Comparison of ENCODE assay signal across 8 cellular contexts in genomic region chr17:17750881-17751280, GRCh38.
DNase-seq lines count a peak whose midpoint lies in the region; ATAC-seq, FAIRE-seq and TF ChIP-seq lines count a peak whose summit lies in the region.

No MANE protein-coding gene starts in this region.

- peaks cover 3 to 91% (median 50%) of the 10 kb centered on the region in 12 donors for H3K4me1 ChIP-seq in heart left ventricle
- H3K4me1 ChIP-seq in H1 (replicated peaks in 1 of 4; ENCODE audit: control insufficient read depth in 3 of 4, insufficient read depth in 4 of 4, low read length in 3 of 4) = peaks cover 5 to 34% (median 21%) of the 10 kb centered on the region in 4 experiments

- CTCF ChIA-PET in H1 (lab: Charles Lee; ENCODE audit: partially characterized antibody) = interaction anchor here (0.5 to 1.1 kb wide), 3 partner anchors 9 to 114 kb away, joined by 3 to 5 read pairs (median 3); no protein-coding TSS in a partner anchor

- WGBS in heart left ventricle, 4 donors = 45 to 54% (median 51%) methylated on average over 8 of the region's 8 CpGs
- WGBS in H1 (ENCODE audit: extremely low coverage in 1 of 2, insufficient coverage in 1 of 2, insufficient read length in 1 of 2, insufficient replicate concordance in 2 of 2, low coverage in 1 of 2, low lambda C conversion rate in 2 of 2, missing lambda C conversion rate in 1 of 2), 2 experiments = 79% methylated on average over 7 of the region's 8 CpGs; no CpG with 5 or more reads in 1 of the 2 experiments

- TF ChIP-seq CTCF in heart left ventricle (IDR thresholded peaks at IDR 0.05) (no peak), H1 (IDR thresholded peaks at IDR 0.05; ENCODE audit: control extremely low read depth in 1 of 3, insufficient read depth in 1 of 3, low read depth in 1 of 3, low read length in 3 of 3) (no peak)

- H3K27ac Mint-ChIP-seq in stimulated activated naive B cell treated with anti-CD40 and anti-IgM and Interleukin-4, amounts not matched to agents 10 μg/mL and 1 μg/mL and 100 μg/mL, for 72 hours = peak overlapping the region; percentile 99

- H2BK12ac ChIP-seq in H1 (ENCODE audit: low read depth, low read length) = peak overlapping the region; percentile 86; the same call in 1 of the 2 replicates

- peak overlapping the region; percentile 25; the same call in 1 of the 2 replicates for H3K18ac ChIP-seq in H1 (ENCODE audit: extremely low read depth, low read length)

- H3K9me3 Mint-ChIP-seq in stimulated activated naive B cell treated with anti-CD40 and anti-IgM and Interleukin-4, amounts not matched to agents 10 μg/mL and 1 μg/mL and 100 μg/mL, for 72 hours = peaks cover 0 to 2% of the 10 kb centered on the region in 2 donors

- H3K9me3 ChIP-seq in heart left ventricle = no peaks in the 10 kb centered on the region
- no peaks in the 10 kb centered on the region for H3K9me3 ChIP-seq in H1 (ENCODE audit: insufficient read depth in 2 of 2, low read depth in 1 of 2, low read length in 1 of 2)

- ATAC-seq in heart left ventricle (no peak), Right ventricle myocardium superior (ENCODE audit: poor library complexity) (no peak), GM18519 (IDR thresholded peaks at IDR 0.05; ENCODE audit: low FRiP score, unreplicated experiment) (no peak)
- peak; percentile 30 to 32 for ATAC-seq in stimulated activated naive B cell treated with anti-CD40 and anti-IgM and Interleukin-4, amounts not matched to agents 10 μg/mL and 1 μg/mL and 100 μg/mL, for 72 hours (replicated peaks)

- no peak overlapping the region for H2BK120ac ChIP-seq in H1 (replicated peaks; ENCODE audit: low read depth, low read length)

- no peak for TF ChIP-seq EP300 in H1 (IDR thresholded peaks at IDR 0.05; ENCODE audit: borderline replicate concordance in 1 of 2, low read depth in 2 of 2, low read length in 2 of 2)

- H4K91ac ChIP-seq in H1 (replicated peaks; ENCODE audit: insufficient read length, low read length) = no peak overlapping the region

- in situ Hi-C loops in G401 (cut with HindIII; ENCODE audit: low sequenced_read_pairs) = no loop called here

- H2BK15ac ChIP-seq in H1 (ENCODE audit: low read length) = peak overlapping the region; percentile 84; the same call in 1 of the 2 replicates

- H3K36me3 ChIP-seq in heart left ventricle (no peaks in the 10 kb centered on the region), H1 (ENCODE audit: control insufficient read depth in 2 of 4, insufficient read depth in 4 of 4, low read length in 3 of 4) (no peaks in the 10 kb centered on the region)

- H2BK5ac ChIP-seq in H1 (ENCODE audit: low read depth, low read length) = peak overlapping the region; percentile 58; the same call in 1 of the 2 replicates

- no peaks in the 10 kb centered on the region for H4K20me1 ChIP-seq in H1 (replicated peaks in 1 of 2; ENCODE audit: control insufficient read depth in 1 of 2, insufficient read depth in 2 of 2, low read length in 2 of 2)

- H4K8ac ChIP-seq in H1 (ENCODE audit: extremely low read depth, insufficient read depth, low read length) = no peak overlapping the region

- no peak for FAIRE-seq in H1 (lab: Jason Lieb, UNC)

- no peaks in the 10 kb centered on the region for H3K27me3 Mint-ChIP-seq in stimulated activated naive B cell treated with anti-CD40 and anti-IgM and Interleukin-4, amounts not matched to agents 10 μg/mL and 1 μg/mL and 100 μg/mL, for 72 hours

- peak overlapping the region; percentile 85 to 90 for H3K4me3 Mint-ChIP-seq in stimulated activated naive B cell treated with anti-CD40 and anti-IgM and Interleukin-4, amounts not matched to agents 10 μg/mL and 1 μg/mL and 100 μg/mL, for 72 hours

- H3K27me3 ChIP-seq in heart left ventricle (no peaks in the 10 kb centered on the region), H1 (replicated peaks in 1 of 4; ENCODE audit: control insufficient read depth in 3 of 4, extremely low read depth in 1 of 4, insufficient read depth in 3 of 4, low read length in 3 of 4) (no peaks in the 10 kb centered on the region)

- POLR2A ChIA-PET in H1 (lab: Charles Lee; ENCODE audit: partially characterized antibody) = interaction anchor here (0.6 kb wide), 1 partner anchor 153 kb away, joined by 3 read pairs; no protein-coding TSS in a partner anchor

- no peaks in the 10 kb centered on the region for H3K23me2 ChIP-seq in H1 (ENCODE audit: low read depth, low read length)

- H3K27ac ChIP-seq in heart left ventricle (peak overlapping the region in 11 of 12 donors; percentile 47 to 93 (median 83)), H1 (ENCODE audit: low read depth, low read length) (no peak overlapping the region)

- H2AK5ac ChIP-seq in H1 (ENCODE audit: low read depth, low read length) = 0 out of 2 replicates have a peak overlapping the region, but pooled peaks have one; percentile 77

- no peak overlapping the region for H4K5ac ChIP-seq in H1 (ENCODE audit: insufficient read length, low read depth, low read length)

- H3K9ac ChIP-seq in H1 (replicated peaks in 1 of 4; ENCODE audit: extremely low read depth in 1 of 4, low read depth in 3 of 4, low read length in 3 of 4) = no peak overlapping the region

- H3K79me2 ChIP-seq in H1 (ENCODE audit: control insufficient read depth in 1 of 2, insufficient read depth in 2 of 2, low read length in 2 of 2) = no peaks in the 10 kb centered on the region

- H3K4me3 ChIP-seq in heart left ventricle = peak overlapping the region in 1 of 12 donors; percentile 61
- no peak overlapping the region for H3K4me3 ChIP-seq in H1 (ENCODE audit: extremely low read depth in 1 of 4, insufficient read depth in 2 of 4, low read depth in 3 of 4, low read length in 4 of 4)

- no peak for DNase-seq in heart left ventricle
- DNase-seq in Right ventricle myocardium superior = no peak
- peak; percentile 81 for DNase-seq in SHP77 treated with DMSO at 0.1 percent for 48 hours (lab: John Stamatoyannopoulos, UW)
- DNase-seq in H1 (ENCODE audit: low read depth in 1 of 2, low spot score in 2 of 2) = no peak
- DNase-seq in stimulated activated naive B cell treated with anti-CD40 and anti-IgM and Interleukin-4, amounts not matched to agents 10 μg/mL and 1 μg/mL and 100 μg/mL, for 72 hours = peak; percentile 47
- no peak for DNase-seq in NCI-H1694 (lab: John Stamatoyannopoulos, UW)
- no peak for DNase-seq in G401 (ENCODE audit: low spot score)

- TF ChIP-seq POLR2A in heart left ventricle (IDR thresholded peaks at IDR 0.05) = no peak
- no peak for TF ChIP-seq POLR2A in H1 (IDR thresholded peaks at IDR 0.05; ENCODE audit: control extremely low read depth in 1 of 2, low read depth in 2 of 2, low read length in 2 of 2)

- peaks cover 59 to 84% of the 10 kb centered on the region in 2 donors for H3K4me1 Mint-ChIP-seq in stimulated activated naive B cell treated with anti-CD40 and anti-IgM and Interleukin-4, amounts not matched to agents 10 μg/mL and 1 μg/mL and 100 μg/mL, for 72 hours

- intact Hi-C loops in heart left ventricle (cut with DNase I) (loop anchor here in 2 of 10 donors (5.0 kb wide), 1 partner anchor 41 kb away; no protein-coding TSS in a partner anchor), Right ventricle myocardium superior (cut with DNase I) (no loop called here)

- peaks cover 11 to 19% of the 10 kb centered on the region in 2 donors for H3K36me3 Mint-ChIP-seq in stimulated activated naive B cell treated with anti-CD40 and anti-IgM and Interleukin-4, amounts not matched to agents 10 μg/mL and 1 μg/mL and 100 μg/mL, for 72 hours

- no peak overlapping the region; the same call in 1 of the 2 replicates for H2AFZ ChIP-seq in H1 (ENCODE audit: low read length)

- no peaks in the 10 kb centered on the region for H3K79me1 ChIP-seq in H1 (ENCODE audit: low read depth, low read length)

- no peak overlapping the region for H3K23ac ChIP-seq in H1 (ENCODE audit: insufficient read length)

- TF ChIP-seq RAD21 in H1 (IDR thresholded peaks at IDR 0.05 in 1 of 2, conservative IDR thresholded peaks at IDR 0.05 in 1 of 2; ENCODE audit: low read depth in 2 of 2, low read length in 2 of 2) = no peak

- H3K56ac ChIP-seq in H1 (replicated peaks; ENCODE audit: insufficient read length, low read depth, low read length) = no peak overlapping the region

- H2BK20ac ChIP-seq in H1 (ENCODE audit: low read length) = peak overlapping the region; percentile 83

- no peak overlapping the region for H3K4me2 ChIP-seq in H1 (ENCODE audit: insufficient read depth in 1 of 2, low read depth in 2 of 2, low read length in 2 of 2)

- peak overlapping the region; percentile 19 for H3K4ac ChIP-seq in H1 (replicated peaks; ENCODE audit: insufficient read length, low read depth, low read length)

- H3K14ac ChIP-seq in H1 (ENCODE audit: insufficient read length) = no peak overlapping the region

TF ChIP-seq in H1, 55 proteins besides CTCF, POLR2A, EP300 and RAD21:
- TF ChIP-seq MAX (IDR thresholded peaks at IDR 0.05) (no peak), TCF12 (IDR thresholded peaks at IDR 0.05; ENCODE audit: low read depth, low read length) (no peak), RXRA (IDR thresholded peaks at IDR 0.05; ENCODE audit: insufficient read depth, low read depth, low read length) (no peak), SP4 (IDR thresholded peaks at IDR 0.05; ENCODE audit: low read length) (no peak), BCL11A (IDR thresholded peaks at IDR 0.05; ENCODE audit: low read depth in 2 of 2, low read length in 2 of 2) (no peak), SRF (IDR thresholded peaks at IDR 0.05; ENCODE audit: low read depth, low read length) (no peak), YY1 (IDR thresholded peaks at IDR 0.05; ENCODE audit: low read depth, low read length) (no peak), CBX5 (IDR thresholded peaks at IDR 0.05; ENCODE audit: low read depth, low read length) (no peak), BRCA1 (IDR thresholded peaks at IDR 0.05; ENCODE audit: low read depth, low read length) (no peak)

Comparison
In these comparisons a context has a peak if more than half of its experiments do, and no peak if none do; other contexts are left out.
1. ATAC-seq: peak in stimulated activated naive B cell treated with anti-CD40 and anti-IgM and Interleukin-4, amounts not matched to agents 10 μg/mL and 1 μg/mL and 100 μg/mL, for 72 hours (2 of 2); none in heart left ventricle (0 of 4), Right ventricle myocardium superior (single experiment) and GM18519 (single experiment).
2. DNase-seq: peak in SHP77 treated with DMSO at 0.1 percent for 48 hours (single experiment) and stimulated activated naive B cell treated with anti-CD40 and anti-IgM and Interleukin-4, amounts not matched to agents 10 μg/mL and 1 μg/mL and 100 μg/mL, for 72 hours (single experiment); none in heart left ventricle (0 of 5), Right ventricle myocardium superior (single experiment), H1 (0 of 2), NCI-H1694 (single experiment) and G401 (single experiment).